25 cellular contexts compared by ENCODE assay signal in genomic region chr7:114966156-114966555, GRCh38.
"Had no signal": no experiment of that assay in that cellular context is flagged by ENCODE, and none has a peak within 500 bp of the region (broad histone marks: within the 10 kb centered on the region; RNA-seq: fewer than 3 reads in every experiment).

No MANE protein-coding gene starts in this region.

- H3K4me3 ChIP-seq: coronary artery, gastrocnemius medialis, heart left ventricle, hepatocyte, left lung, ovary, psoas muscle, sigmoid colon, thoracic aorta, tibial nerve, upper lobe of left lung had no signal

- H3K4me3 Mint-ChIP-seq: effector memory CD8-positive, alpha-beta T cell; natural killer cell; stimulated activated memory B cell treated with anti-CD40 and anti-IgM and Interleukin-4, amounts not matched to agents 10 μg/mL and 1 μg/mL and 100 μg/mL, for 72 hours had no signal

- H3K9me3 Mint-ChIP-seq: effector memory CD8-positive, alpha-beta T cell; natural killer cell; stimulated activated memory B cell treated with anti-CD40 and anti-IgM and Interleukin-4, amounts not matched to agents 10 μg/mL and 1 μg/mL and 100 μg/mL, for 72 hours had no signal

- H3K36me3 ChIP-seq: gastrocnemius medialis, heart left ventricle, left lung, ovary, thoracic aorta, upper lobe of left lung had no signal

- H3K4me1 ChIP-seq: gastrocnemius medialis, psoas muscle, tibial nerve had no signal

- H3K9me3 ChIP-seq: gastrocnemius medialis, heart left ventricle, left lung, ovary, psoas muscle, sigmoid colon, thoracic aorta, upper lobe of left lung had no signal

- H3K27ac ChIP-seq: coronary artery, gastrocnemius medialis, heart left ventricle, hepatocyte, left lung, ovary, psoas muscle, sigmoid colon, thoracic aorta, tibial nerve, upper lobe of left lung had no signal

- H3K27ac Mint-ChIP-seq: natural killer cell; stimulated activated memory B cell treated with anti-CD40 and anti-IgM and Interleukin-4, amounts not matched to agents 10 μg/mL and 1 μg/mL and 100 μg/mL, for 72 hours had no signal

- H3K4me2 ChIP-seq: hepatocyte had no signal

- H3K27me3 ChIP-seq: gastrocnemius medialis, heart left ventricle, hepatocyte, left lung, ovary, sigmoid colon, tibial nerve, upper lobe of left lung had no signal

- H2AFZ ChIP-seq: hepatocyte had no signal

- DNase-seq: dermis blood vessel endothelial cell; effector memory CD8-positive, alpha-beta T cell; foreskin fibroblast; gastrocnemius medialis; heart left ventricle; kidney; left lung; mammary epithelial cell; natural killer cell; occipital lobe; ovary; posterior cingulate gyrus; psoas muscle; right cardiac atrium; sigmoid colon; stimulated activated CD4-positive, alpha-beta T cell treated with anti-CD3 and anti-CD28 coated beads, Interleukin-2, amount 100 ng/mL, for 24 hours; stimulated activated CD4-positive, alpha-beta T cell treated with anti-CD3 and anti-CD28 coated beads, Interleukin-4, amount 100 ng/mL, for 24 hours; stimulated activated naive CD8-positive, alpha-beta T cell treated with anti-CD3 and anti-CD28 coated beads, Interleukin-15, Interleukin-2, amounts not matched to agents 100 U/mL and 50 U/mL, for 24 hours; substantia nigra; upper lobe of left lung had no signal

- ATAC-seq: effector memory CD8-positive, alpha-beta T cell; gastrocnemius medialis; heart left ventricle; left lung; natural killer cell; psoas muscle; right cardiac atrium; stimulated activated memory B cell treated with anti-CD40 and anti-IgM and Interleukin-4, amounts not matched to agents 10 μg/mL and 1 μg/mL and 100 μg/mL, for 72 hours; stimulated activated naive CD8-positive, alpha-beta T cell treated with anti-CD3 and anti-CD28 coated beads, Interleukin-15, Interleukin-2, amounts not matched to agents 100 U/mL and 50 U/mL, for 24 hours had no signal

- H3K27me3 Mint-ChIP-seq: effector memory CD8-positive, alpha-beta T cell; stimulated activated memory B cell treated with anti-CD40 and anti-IgM and Interleukin-4, amounts not matched to agents 10 μg/mL and 1 μg/mL and 100 μg/mL, for 72 hours had no signal

- H3K36me3 Mint-ChIP-seq: natural killer cell had no signal
